Comparison of ENCODE assay signal across 9 cellular contexts in genomic region chr10:26215923-26216576, GRCh38. TPM values are rescaled to one million over a fixed set of nuclear protein-coding genes. Genes with fewer than 3 reads are reported as not detected.
A peak's percentile ranks its signal among the peaks of the same experiment; 100 is the strongest.
DNase-seq lines count a peak whose midpoint lies in the region; ATAC-seq and TF ChIP-seq lines count a peak whose summit lies in the region.
"Had no signal": no experiment of that assay in that cellular context is flagged by ENCODE, and none has a peak within 500 bp of the region (broad histone marks: within the 10 kb centered on the region; RNA-seq: fewer than 3 reads in every experiment).

No MANE protein-coding gene starts in this region.

- no peaks in the 10 kb centered on the region for H3K9me3 ChIP-seq in iPS DF 6.9 (ENCODE audit: control insufficient read depth, insufficient read depth, low read length)

- no peak for TF ChIP-seq CTCF in WTC11 (IDR thresholded peaks at IDR 0.05)

- peak overlapping the region; percentile 49; the same call in 1 of the 2 replicates for H3K4me3 ChIP-seq in iPS DF 6.9 (ENCODE audit: low read length)

- H3K36me3 Mint-ChIP-seq in activated CD4-positive, alpha-beta T cell treated with anti-CD3 and anti-CD28 coated beads for 36 hours (ENCODE audit: low read depth), result no peaks in the 10 kb centered on the region
- no peaks in the 10 kb centered on the region for H3K36me3 Mint-ChIP-seq in WTC11

- H3K27me3 Mint-ChIP-seq in activated CD4-positive, alpha-beta T cell treated with anti-CD3 and anti-CD28 coated beads for 36 hours, result peaks cover 79% of the 10 kb centered on the region
- H3K27me3 Mint-ChIP-seq in WTC11 (ENCODE audit: low read depth), result peaks cover 65% of the 10 kb centered on the region

- peak overlapping the region; percentile 62 for H3K4me3 Mint-ChIP-seq in activated CD4-positive, alpha-beta T cell treated with anti-CD3 and anti-CD28 coated beads for 36 hours
- H3K4me3 Mint-ChIP-seq in WTC11, result peak overlapping the region; percentile 76

- peaks cover 36% of the 10 kb centered on the region for H3K4me1 Mint-ChIP-seq in activated CD4-positive, alpha-beta T cell treated with anti-CD3 and anti-CD28 coated beads for 36 hours
- H3K4me1 Mint-ChIP-seq in WTC11, result peaks cover 62% of the 10 kb centered on the region

- H3K27ac Mint-ChIP-seq in activated CD4-positive, alpha-beta T cell treated with anti-CD3 and anti-CD28 coated beads for 36 hours, result no peak overlapping the region
- no peak overlapping the region for H3K27ac Mint-ChIP-seq in WTC11

- H3K36me3 ChIP-seq in iPS DF 6.9 (ENCODE audit: control insufficient read depth, insufficient read depth, low read length), result no peaks in the 10 kb centered on the region

- CTCF ChIA-PET in activated CD4-positive, alpha-beta T cell treated with anti-CD3 and anti-CD28 coated beads for 36 hours (lab: Charles Lee), result no interaction called here
- CTCF ChIA-PET in WTC11 (lab: Charles Lee), result interaction anchor here (0.5 to 3.6 kb wide), 5 partner anchors 44 to 341 kb away, joined by 3 to 10 read pairs (median 3); no protein-coding TSS in a partner anchor

- POLR2A ChIA-PET in activated CD4-positive, alpha-beta T cell treated with anti-CD3 and anti-CD28 coated beads for 36 hours (lab: Charles Lee), result no interaction called here
- POLR2A ChIA-PET in WTC11 (lab: Charles Lee), result interaction anchor here (0.8 kb wide), 1 partner anchor 17 kb away, joined by 3 read pairs; no protein-coding TSS in a partner anchor

- H3K9me3 Mint-ChIP-seq in activated CD4-positive, alpha-beta T cell treated with anti-CD3 and anti-CD28 coated beads for 36 hours (ENCODE audit: low read depth), result no peaks in the 10 kb centered on the region
- no peaks in the 10 kb centered on the region for H3K9me3 Mint-ChIP-seq in WTC11

- peaks cover 55% of the 10 kb centered on the region for H3K27me3 ChIP-seq in iPS DF 6.9 (ENCODE audit: control insufficient read depth, insufficient read depth, low read length)

- peak; percentile 78 for DNase-seq in activated CD4-positive, alpha-beta T cell treated with anti-CD3 and anti-CD28 coated beads for 36 hours
- no peak for DNase-seq in activated CD4-positive, alpha-beta T cell treated with anti-CD3 and anti-CD28 coated beads, Interleukin-2, amount 50 U/mL, for 1 hour
- DNase-seq in WTC11 (ENCODE audit: low spot score) (peak; percentile 77), iPS DF 6.9 (ENCODE audit: low read depth, low spot score) (no peak), NCI-H446 (lab: John Stamatoyannopoulos, UW) (no peak)
- peak in 2 of 3 donors; percentile 12 to 33 for DNase-seq in stimulated activated CD4-positive, alpha-beta T cell treated with anti-CD3 and anti-CD28 coated beads, TNF-alpha, amount 100 ng/mL, for 48 hours (ENCODE audit: low read depth in 3 of 3)

- intact Hi-C loops in activated CD4-positive, alpha-beta T cell treated with anti-CD3 and anti-CD28 coated beads for 36 hours (cut with DNase I, micrococcal nuclease), result loop anchor here in 1 of 2 experiments (10.0 kb wide), 1 partner anchor 1041 kb away; the partner anchor contains the start of gene GPR158

- ATAC-seq in activated CD4-positive, alpha-beta T cell treated with anti-CD3 and anti-CD28 coated beads for 36 hours, result peak; percentile 87
- ATAC-seq in WTC11, result peak; percentile 46
- ATAC-seq in GM19324 (IDR thresholded peaks at IDR 0.05; ENCODE audit: low FRiP score, unreplicated experiment), result no peak
- no peak for ATAC-seq in GM19023 (IDR thresholded peaks at IDR 0.05; ENCODE audit: unreplicated experiment)

- no CpG with 5 or more reads among the region's 57 CpGs for WGBS in iPS DF 6.9 (ENCODE audit: insufficient coverage, insufficient read length)

- no peak overlapping the region for H3K27ac ChIP-seq in iPS DF 6.9 (ENCODE audit: low read length)

- peaks cover 6% of the 10 kb centered on the region for H3K4me1 ChIP-seq in iPS DF 6.9 (ENCODE audit: control insufficient read depth, insufficient read depth, low read length)

TF ChIP-seq in WTC11, 78 proteins besides CTCF, POLR2A, EP300 and RAD21 (continues in another document):
- no peak for TF ChIP-seq HMGA2 (CRISPR knock-in tag; IDR thresholded peaks at IDR 0.05)
- TF ChIP-seq STAT6 (CRISPR knock-in tag; conservative IDR thresholded peaks at IDR 0.05; ENCODE audit: low read depth), result 0 out of 2 replicates have a peak, but pooled peaks have one; percentile 77
- TF ChIP-seq NFE2L1 (CRISPR knock-in tag; IDR thresholded peaks at IDR 0.05), result peak; percentile 87
- peak; percentile 93 for TF ChIP-seq KAT7 (CRISPR knock-in tag; IDR thresholded peaks at IDR 0.05; ENCODE audit: borderline replicate concordance)
- no peak for TF ChIP-seq MLX (CRISPR knock-in tag; IDR thresholded peaks at IDR 0.05)
- TF ChIP-seq AFF4 (CRISPR knock-in tag; IDR thresholded peaks at IDR 0.05; ENCODE audit: borderline replicate concordance), result peak; percentile 73; the same call in 1 of the 2 replicates
- no peak for TF ChIP-seq IRF2 (CRISPR knock-in tag; IDR thresholded peaks at IDR 0.05; ENCODE audit: borderline replicate concordance, low read depth)
- TF ChIP-seq MYBL2 (CRISPR knock-in tag; IDR thresholded peaks at IDR 0.05), result peak; percentile 69; the same call in 1 of the 2 replicates
- no peak for TF ChIP-seq JAZF1 (CRISPR knock-in tag; IDR thresholded peaks at IDR 0.05)
- TF ChIP-seq ETV6 (CRISPR knock-in tag; IDR thresholded peaks at IDR 0.05), result peak; percentile 91
- no peak for TF ChIP-seq ATF2 (CRISPR knock-in tag; IDR thresholded peaks at IDR 0.05; ENCODE audit: borderline replicate concordance, low read depth)

RNA-seq across cellular contexts. Expression of gene GAD2, which starts 0.5 kb away (rescaled TPM):
- not detected for total RNA-seq in activated CD4-positive, alpha-beta T cell treated with anti-CD3 and anti-CD28 coated beads for 36 hours
- total RNA-seq in WTC11 (2021), result 1.4 to 2.7 TPM (median 1.7 TPM) in 3 replicates
- total RNA-seq: myocyte had no signal

Comparison
In these comparisons a context has a peak if more than half of its experiments do, and no peak if none do; other contexts are left out.
1. DNase-seq: peak in activated CD4-positive, alpha-beta T cell treated with anti-CD3 and anti-CD28 coated beads for 36 hours (single experiment), WTC11 (single experiment) and stimulated activated CD4-positive, alpha-beta T cell treated with anti-CD3 and anti-CD28 coated beads, TNF-alpha, amount 100 ng/mL, for 48 hours (2 of 3); none in activated CD4-positive, alpha-beta T cell treated with anti-CD3 and anti-CD28 coated beads, Interleukin-2, amount 50 U/mL, for 1 hour (single experiment), iPS DF 6.9 (single experiment) and NCI-H446 (0 of 2).
2. ATAC-seq: peak in activated CD4-positive, alpha-beta T cell treated with anti-CD3 and anti-CD28 coated beads for 36 hours (single experiment) and WTC11 (single experiment); none in GM19324 (single experiment) and GM19023 (single experiment).